In the genomic region with DNA sequence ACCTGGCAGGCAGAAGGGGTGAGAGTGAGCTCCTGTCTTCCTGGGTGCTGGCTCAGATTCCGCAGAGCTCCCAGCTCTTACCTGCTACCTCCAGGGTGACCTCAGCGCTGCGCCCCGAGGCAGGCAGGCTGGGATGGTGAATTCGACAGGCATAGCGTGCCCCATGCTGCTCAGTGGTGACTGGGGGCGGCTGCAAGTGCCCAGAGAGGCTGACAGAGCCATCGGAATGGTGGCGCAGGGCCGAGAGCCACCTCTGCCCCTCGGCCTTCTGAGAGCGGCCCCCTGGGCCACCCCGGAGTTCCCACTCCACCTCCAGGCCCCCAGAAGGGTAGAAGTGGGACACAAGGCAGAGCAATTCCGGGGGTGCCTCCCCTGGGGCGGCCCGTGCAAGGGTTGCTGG, we compare ENCODE assay signal across 2 cellular contexts.
TF ChIP-seq lines count a peak whose summit lies in the region.

No MANE protein-coding gene starts in this region.

TF ChIP-seq in HEK293, 187 proteins besides CTCF, POLR2A, EP300 and RAD21:
- TF ChIP-seq ZNF416 (tag by site-specific recombination; IDR thresholded peaks at IDR 0.05): no peak
- 0 out of 2 replicates have a peak, but pooled peaks have one; percentile 27 for TF ChIP-seq GLIS2 (tag by site-specific recombination; IDR thresholded peaks at IDR 0.05)
- no peak for TF ChIP-seq ZNF202 (tag by site-specific recombination; IDR thresholded peaks at IDR 0.05; ENCODE audit: borderline replicate concordance)

TF ChIP-seq in K562, 482 proteins besides CTCF, POLR2A, EP300 and RAD21:
- TF ChIP-seq RBFOX2 (IDR thresholded peaks at IDR 0.05; ENCODE audit: low read depth, low read length): peak; percentile 49
- no peak for TF ChIP-seq HNRNPL (IDR thresholded peaks at IDR 0.05; ENCODE audit: low read depth, low read length)
- peak; percentile 58; the same call in 1 of the 2 replicates for TF ChIP-seq POLR2G (IDR thresholded peaks at IDR 0.05; ENCODE audit: low read depth, low read length)
